ENCODE assay signal across 14 cellular contexts in the genomic region with DNA sequence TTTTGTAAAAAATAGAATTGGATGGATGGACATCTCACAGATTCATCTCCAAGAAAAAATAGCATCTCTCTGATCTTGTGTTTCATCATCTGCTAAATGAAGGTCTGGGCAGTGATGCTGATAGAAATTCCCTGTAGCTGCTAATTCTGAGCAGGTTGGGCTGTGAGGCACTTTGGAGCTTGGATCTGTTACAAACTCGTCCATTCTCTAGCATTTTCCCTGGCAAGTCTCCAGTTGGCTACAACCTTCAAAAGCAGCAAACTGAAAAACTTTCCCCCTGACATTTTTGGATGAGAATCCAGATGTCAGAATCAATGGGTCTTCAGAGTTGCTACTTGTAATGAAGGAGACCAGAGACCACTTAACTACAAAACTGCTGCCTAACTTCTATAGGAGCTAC.
DNase-seq lines count a peak whose midpoint lies in the region; ATAC-seq and TF ChIP-seq lines count a peak whose summit lies in the region.
"Had no signal": no experiment of that assay in that cellular context is flagged by ENCODE, and none has a peak within 500 bp of the region (broad histone marks: within the 10 kb centered on the region; RNA-seq: fewer than 3 reads in every experiment).

No MANE protein-coding gene starts in this region.

- no peak overlapping the region for H2BK120ac ChIP-seq in IMR-90 (ENCODE audit: low read depth, low read length)

- no peak overlapping the region for H4K91ac ChIP-seq in IMR-90 (ENCODE audit: insufficient read depth, low read depth, low read length)

- H3K27ac ChIP-seq in IMR-90 (ENCODE audit: insufficient read depth, low read length): no peak overlapping the region
- H3K27ac ChIP-seq: HL-60 had no signal

- TF ChIP-seq CTCF in IMR-90 (conservative IDR thresholded peaks at IDR 0.05; ENCODE audit: low read depth, low read length): no peak

- H3K27me3 ChIP-seq in IMR-90 (ENCODE audit: control insufficient read depth, insufficient read depth, low read length): peaks cover 5% of the 10 kb centered on the region

- no peaks in the 10 kb centered on the region for H3K36me3 ChIP-seq in IMR-90 (ENCODE audit: control insufficient read depth, insufficient read depth, low read length)

- BruUV-seq in IMR-90 (replicated peaks; lab: Mats Ljungman, UMichigan): no TSS peak

- no peaks in the 10 kb centered on the region for H3K79me1 ChIP-seq in IMR-90 (ENCODE audit: low read depth in 1 of 2, low read length in 2 of 2)

- TF ChIP-seq RAD21 in IMR-90 (IDR thresholded peaks at IDR 0.05; ENCODE audit: low read length): no peak

- H3K23ac ChIP-seq in IMR-90 (ENCODE audit: low read depth, low read length): no peak overlapping the region

- no CpG with 5 or more reads among the region's 1 CpG for whole genome bisulfite sequencing in IMR-90 (ENCODE audit: extremely low coverage in 2 of 2, insufficient read length in 1 of 2), 2 experiments

- DNase-seq in EH (ENCODE audit: low read depth) (peak; percentile 45), IMR-90 (peak; percentile 7), astrocyte of the hippocampus (ENCODE audit: low read depth, low spot score) (peak; percentile 50), kidney tubule cell (ENCODE audit: low spot score) (peak; percentile 23), foreskin melanocyte (no peak), nucleus accumbens (lab: John Stamatoyannopoulos, UW) (no peak)
- no peak for DNase-seq in effector CD8-positive, alpha-beta T cell (lab: John Stamatoyannopoulos, UW)
- DNase-seq: C1 segment of cervical spinal cord; CD8-positive, alpha-beta memory T cell; Karpas-422; NCI-H1930; NCI-H2171; Right ventricle myocardium superior had no signal

- H3K9me3 ChIP-seq in IMR-90 (ENCODE audit: control insufficient read depth, insufficient read depth, low read length): no peaks in the 10 kb centered on the region

- H3K4me1 ChIP-seq in IMR-90 (ENCODE audit: control insufficient read depth, insufficient read depth, low read length): peaks cover 4% of the 10 kb centered on the region; the same call in 1 of the 2 replicates

- POLR2A ChIA-PET in IMR-90 (lab: Charles Lee; ENCODE audit: unreplicated experiment): no interaction called here

- H2AK9ac ChIP-seq in IMR-90 (replicated peaks; ENCODE audit: low read depth, low read length, poor library complexity): no peak overlapping the region

- no peak for ATAC-seq in IMR-90 (ENCODE audit: low read depth)

- intact Hi-C loops in IMR-90 (cut with micrococcal nuclease): loop anchor here (10.0 kb wide), 1 partner anchor 333 kb away; no protein-coding TSS in a partner anchor

- H3K4me2 ChIP-seq in IMR-90 (ENCODE audit: low read depth, low read length): no peak overlapping the region

- dilution Hi-C loops in IMR-90 (cut with HindIII; ENCODE audit: low sequenced_read_pairs, unreplicated experiment): no loop called here

- 0 out of 2 replicates have a peak overlapping the region, but pooled peaks have one; percentile 11 for H2BK20ac ChIP-seq in IMR-90 (ENCODE audit: low read depth, low read length)

- no peaks in the 10 kb centered on the region for H3K9me1 ChIP-seq in IMR-90 (ENCODE audit: insufficient read depth, low read length)

- no peaks in the 10 kb centered on the region for H4K20me1 ChIP-seq in IMR-90 (ENCODE audit: insufficient read depth, low read length)

- no peak overlapping the region for H2BK15ac ChIP-seq in IMR-90 (ENCODE audit: low read depth, low read length)

- no peak for TF ChIP-seq POLR2A in IMR-90 (IDR thresholded peaks at IDR 0.05; ENCODE audit: low read depth, low read length)

- no peak overlapping the region for H2AFZ ChIP-seq in IMR-90 (replicated peaks; ENCODE audit: low read length, poor library complexity)

- no peak overlapping the region; a peak in 1 of 4 replicates for H4K8ac ChIP-seq in IMR-90 (ENCODE audit: low read depth in 2 of 2, low read length in 2 of 2)

- H3K4me3 ChIP-seq in IMR-90 (ENCODE audit: insufficient read depth, low read depth, low read length): no peak overlapping the region

- H3K18ac ChIP-seq in IMR-90 (ENCODE audit: low read depth, low read length): peak overlapping the region; percentile 57; the same call in 1 of the 2 replicates

- H3K14ac ChIP-seq in IMR-90 (replicated peaks; ENCODE audit: low read depth, low read length): no peak overlapping the region; the same call in 1 of the 2 replicates

- no peak overlapping the region; the same call in 1 of the 2 replicates for H4K5ac ChIP-seq in IMR-90 (ENCODE audit: low read depth, low read length)

- no peak overlapping the region for H3K56ac ChIP-seq in IMR-90 (ENCODE audit: extremely low read depth, insufficient read depth, low read length)

- H3K4ac ChIP-seq in IMR-90 (ENCODE audit: low read depth, low read length): no peak overlapping the region; the same call in 1 of the 2 replicates

- no peak overlapping the region for H2AK5ac ChIP-seq in IMR-90 (ENCODE audit: low read depth, low read length)

- H2BK5ac ChIP-seq in IMR-90 (ENCODE audit: low read depth, low read length, poor library complexity, severe bottlenecking): peak overlapping the region; percentile 70

- H3K9ac ChIP-seq in IMR-90 (ENCODE audit: low read depth, low read length): no peak overlapping the region

- in situ Hi-C loops in IMR-90 (cut with MboI; ENCODE audit: low sequenced_read_pairs): no loop called here

- CTCF ChIA-PET in IMR-90 (lab: Yijun Ruan, JAX): no interaction called here

TF ChIP-seq in IMR-90, 13 proteins besides CTCF, POLR2A, EP300 and RAD21:
- TF ChIP-seq NFE2L2 (IDR thresholded peaks at IDR 0.05; ENCODE audit: low read depth, low read length) (no peak), RCOR1 (IDR thresholded peaks at IDR 0.05; ENCODE audit: insufficient replicate concordance, low read length) (no peak), MXI1 (IDR thresholded peaks at IDR 0.05; ENCODE audit: borderline replicate concordance, low read depth, low read length) (no peak), CEBPB (IDR thresholded peaks at IDR 0.05; ENCODE audit: low read depth, low read length) (no peak), CHD1 (IDR thresholded peaks at IDR 0.05; ENCODE audit: low read depth, low read length) (no peak), RFX5 (IDR thresholded peaks at IDR 0.05; ENCODE audit: low read depth, low read length) (no peak), MAFK (IDR thresholded peaks at IDR 0.05; ENCODE audit: low read depth, low read length) (no peak), SMC3 (IDR thresholded peaks at IDR 0.05; ENCODE audit: low read depth, low read length) (no peak), BHLHE40 (IDR thresholded peaks at IDR 0.05; ENCODE audit: low read depth, low read length) (no peak), FOS (IDR thresholded peaks at IDR 0.05; ENCODE audit: low read depth, low read length) (no peak), MAZ (IDR thresholded peaks at IDR 0.05; ENCODE audit: borderline replicate concordance, low read depth, low read length) (no peak)
- TF ChIP-seq, protein P1, sequence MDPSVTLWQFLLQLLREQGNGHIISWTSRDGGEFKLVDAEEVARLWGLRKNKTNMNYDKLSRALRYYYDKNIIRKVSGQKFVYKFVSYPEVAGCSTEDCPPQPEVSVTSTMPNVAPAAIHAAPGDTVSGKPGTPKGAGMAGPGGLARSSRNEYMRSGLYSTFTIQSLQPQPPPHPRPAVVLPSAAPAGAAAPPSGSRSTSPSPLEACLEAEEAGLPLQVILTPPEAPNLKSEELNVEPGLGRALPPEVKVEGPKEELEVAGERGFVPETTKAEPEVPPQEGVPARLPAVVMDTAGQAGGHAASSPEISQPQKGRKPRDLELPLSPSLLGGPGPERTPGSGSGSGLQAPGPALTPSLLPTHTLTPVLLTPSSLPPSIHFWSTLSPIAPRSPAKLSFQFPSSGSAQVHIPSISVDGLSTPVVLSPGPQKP (IDR thresholded peaks at IDR 0.05; ENCODE audit: borderline replicate concordance, low read depth, low read length): no peak
- TF ChIP-seq, protein P2, sequence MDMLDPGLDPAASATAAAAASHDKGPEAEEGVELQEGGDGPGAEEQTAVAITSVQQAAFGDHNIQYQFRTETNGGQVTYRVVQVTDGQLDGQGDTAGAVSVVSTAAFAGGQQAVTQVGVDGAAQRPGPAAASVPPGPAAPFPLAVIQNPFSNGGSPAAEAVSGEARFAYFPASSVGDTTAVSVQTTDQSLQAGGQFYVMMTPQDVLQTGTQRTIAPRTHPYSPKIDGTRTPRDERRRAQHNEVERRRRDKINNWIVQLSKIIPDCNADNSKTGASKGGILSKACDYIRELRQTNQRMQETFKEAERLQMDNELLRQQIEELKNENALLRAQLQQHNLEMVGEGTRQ (IDR thresholded peaks at IDR 0.05; ENCODE audit: low read depth, low read length): no peak

Comparison
In these comparisons a context has a peak if more than half of its experiments do, and no peak if none do; other contexts are left out.
1. DNase-seq: peak in EH (single experiment), IMR-90 (single experiment), astrocyte of the hippocampus (single experiment) and kidney tubule cell (single experiment); none in foreskin melanocyte (single experiment), effector CD8-positive, alpha-beta T cell (single experiment) and nucleus accumbens (0 of 56).